Comparison of ENCODE assay signal across 17 cellular contexts in genomic region chr20:3221398-3222226, GRCh38. TPM values are rescaled to one million over a fixed set of nuclear protein-coding genes. Genes with fewer than 3 reads are reported as not detected.
DNase-seq lines count a peak whose midpoint lies in the region; ATAC-seq, FAIRE-seq and TF ChIP-seq lines count a peak whose summit lies in the region.
"Had no signal": no experiment of that assay in that cellular context is flagged by ENCODE, and none has a peak within 500 bp of the region (broad histone marks: within the 10 kb centered on the region; RNA-seq: fewer than 3 reads in every experiment).

No MANE protein-coding gene starts in this region.

- peak overlapping the region in 1 of 11 experiments; percentile 74; a peak in 4 of 22 replicates for H3K27ac ChIP-seq in BLaER1 treated with 17β-estradiol and CSF1 and Interleukin-3, amounts not matched to agents 10 nM and 100 nM
- no peak overlapping the region for H3K27ac ChIP-seq in HEK293 (ENCODE audit: extremely low read depth, low read depth, low read length)
- no peak overlapping the region for H3K27ac ChIP-seq in naive thymus-derived CD4-positive, alpha-beta T cell (ENCODE audit: low read depth, low read length)
- H3K27ac ChIP-seq in vagina = no peak overlapping the region

- no peaks in the 10 kb centered on the region for H3K27me3 Mint-ChIP-seq in endothelial cell (ENCODE audit: unreplicated experiment)
- H3K27me3 Mint-ChIP-seq in naive thymus-derived CD4-positive, alpha-beta T cell = no peaks in the 10 kb centered on the region
- no peaks in the 10 kb centered on the region for H3K27me3 Mint-ChIP-seq in activated T-cell treated with anti-CD3 and anti-CD28 coated beads, Interleukin-2, amount 50 U/mL, for 24 hours
- H3K27me3 Mint-ChIP-seq: progenitor cell of endocrine pancreas had no signal

- H3K4me2 ChIP-seq in BLaER1 treated with 17β-estradiol and CSF1 and Interleukin-3, amounts not matched to agents 10 nM and 100 nM = peak overlapping the region in 9 of 11 experiments; percentile 75 to 97 (median 91); a peak in 19 of 22 replicates

- H3K4me3 ChIP-seq in BLaER1 treated with 17β-estradiol and CSF1 and Interleukin-3, amounts not matched to agents 10 nM and 100 nM = no peak overlapping the region
- H3K4me3 ChIP-seq in HEK293 (ENCODE audit: low read depth, low read length) (no peak overlapping the region), vagina (no peak overlapping the region)
- H3K4me3 ChIP-seq in naive thymus-derived CD4-positive, alpha-beta T cell (ENCODE audit: low read length) = no peak overlapping the region

- peak overlapping the region; percentile 37 for H3K27ac Mint-ChIP-seq in endothelial cell (ENCODE audit: unreplicated experiment)
- H3K27ac Mint-ChIP-seq in naive thymus-derived CD4-positive, alpha-beta T cell = peak overlapping the region in 7 of 9 donors; percentile 7 to 65 (median 38)
- no peak overlapping the region for H3K27ac Mint-ChIP-seq in activated T-cell treated with anti-CD3 and anti-CD28 coated beads, Interleukin-2, amount 50 U/mL, for 24 hours
- H3K27ac Mint-ChIP-seq: progenitor cell of endocrine pancreas had no signal

- CTCF ChIA-PET in HEK293 (lab: Yijun Ruan, JAX) = interaction anchor here (0.6 to 6.5 kb wide), 4 partner anchors 25 to 93 kb away, joined by 6 to 70 read pairs (median 37); no protein-coding TSS in a partner anchor
- CTCF ChIA-PET in naive thymus-derived CD4-positive, alpha-beta T cell (lab: Charles Lee) = interaction anchor here (1.2 kb wide), 1 partner anchor 103 kb away, joined by 5 read pairs; no protein-coding TSS in a partner anchor

- TF ChIP-seq CTCF in HEK293 (tag by site-specific recombination; IDR thresholded peaks at IDR 0.05) = no peak
- no peak for TF ChIP-seq CTCF in endothelial cell (IDR thresholded peaks at IDR 0.05; ENCODE audit: unreplicated experiment)
- TF ChIP-seq CTCF in vagina (IDR thresholded peaks at IDR 0.05) = no peak

- H3K4me1 Mint-ChIP-seq in endothelial cell (ENCODE audit: unreplicated experiment) = peaks cover 21% of the 10 kb centered on the region
- peaks cover 0 to 31% (median 18%) of the 10 kb centered on the region in 7 donors for H3K4me1 Mint-ChIP-seq in naive thymus-derived CD4-positive, alpha-beta T cell
- H3K4me1 Mint-ChIP-seq in activated T-cell treated with anti-CD3 and anti-CD28 coated beads, Interleukin-2, amount 50 U/mL, for 24 hours (ENCODE audit: low read depth) = peaks cover 29% of the 10 kb centered on the region

- H3K36me3 ChIP-seq in BLaER1 treated with 17β-estradiol and CSF1 and Interleukin-3, amounts not matched to agents 10 nM and 100 nM = peaks cover 43 to 81% (median 68%) of the 10 kb centered on the region in 11 experiments
- peaks cover 36 to 50% of the 10 kb centered on the region in 2 experiments for H3K36me3 ChIP-seq in HEK293 (ENCODE audit: control insufficient read depth in 2 of 2, insufficient read depth in 1 of 2, low read length in 2 of 2)
- H3K36me3 ChIP-seq in naive thymus-derived CD4-positive, alpha-beta T cell (ENCODE audit: control insufficient read depth in 2 of 3, insufficient read depth in 3 of 3, low read length in 3 of 3) = peaks cover 0 to 17% (median 0%) of the 10 kb centered on the region in 3 experiments
- H3K36me3 ChIP-seq in vagina = peaks cover 0 to 37% of the 10 kb centered on the region in 2 donors

- TF ChIP-seq POLR2A in vagina (IDR thresholded peaks at IDR 0.05) = no peak

- ATAC-seq in naive thymus-derived CD4-positive, alpha-beta T cell = no peak

- no peaks in the 10 kb centered on the region for H3K9me3 Mint-ChIP-seq in endothelial cell (ENCODE audit: unreplicated experiment)
- no peaks in the 10 kb centered on the region for H3K9me3 Mint-ChIP-seq in naive thymus-derived CD4-positive, alpha-beta T cell
- H3K9me3 Mint-ChIP-seq in activated T-cell treated with anti-CD3 and anti-CD28 coated beads, Interleukin-2, amount 50 U/mL, for 24 hours = no peaks in the 10 kb centered on the region

- peaks cover 30 to 66% (median 42%) of the 10 kb centered on the region in 10 experiments for H3K4me1 ChIP-seq in BLaER1 treated with 17β-estradiol and CSF1 and Interleukin-3, amounts not matched to agents 10 nM and 100 nM
- H3K4me1 ChIP-seq in HEK293 (ENCODE audit: control insufficient read depth, insufficient read depth, low read length) (no peaks in the 10 kb centered on the region; the same call in 1 of the 2 replicates), vagina (peaks cover 9% of the 10 kb centered on the region)
- peaks cover 0 to 18% of the 10 kb centered on the region in 2 donors for H3K4me1 ChIP-seq in naive thymus-derived CD4-positive, alpha-beta T cell (ENCODE audit: control insufficient read depth in 2 of 2, insufficient read depth in 2 of 2, low read length in 2 of 2)

- POLR2A ChIA-PET in HEK293 (lab: Yijun Ruan, JAX) = no interaction called here
- POLR2A ChIA-PET in naive thymus-derived CD4-positive, alpha-beta T cell (lab: Charles Lee) = interaction anchor here (0.8 kb wide), 1 partner anchor 56 kb away, joined by 3 read pairs; no protein-coding TSS in a partner anchor

- H4K20me1 ChIP-seq in BLaER1 treated with 17β-estradiol and CSF1 and Interleukin-3, amounts not matched to agents 10 nM and 100 nM = peaks cover 0 to 60% (median 35%) of the 10 kb centered on the region in 11 experiments; a peak in 17 of 22 replicates

- FAIRE-seq in urothelium cell line (lab: Jason Lieb, UNC) = no peak

- DNase-seq in endothelial cell (ENCODE audit: low spot score) (no peak), urothelium cell line (ENCODE audit: low spot score) (no peak), dermis blood vessel endothelial cell (no peak), vagina (ENCODE audit: extremely low spot score in 2 of 2) (no peak)
- no peak for DNase-seq in naive thymus-derived CD4-positive, alpha-beta T cell
- DNase-seq in activated T-cell treated with anti-CD3 and anti-CD28 coated beads, Interleukin-2, amount 50 U/mL, for 24 hours = no peak
- DNase-seq: activated gamma-delta T cell treated with Interleukin-2 at 50 U/mL for 16 hours; AML-193; DMS79 treated with DMSO at 0.1 percent for 48 hours; hippocampal formation; NCI-H1694; NCI-H524 treated with DMSO at 0.1 percent for 48 hours; stimulated activated CD4-positive, alpha-beta T cell treated with anti-CD3 and anti-CD28 coated beads, Interleukin-15, amount 100 ng/mL, for 24 hours; WERI-Rb-1 had no signal

- H3K36me3 Mint-ChIP-seq in endothelial cell (ENCODE audit: low read depth, unreplicated experiment) = no peaks in the 10 kb centered on the region
- H3K36me3 Mint-ChIP-seq in naive thymus-derived CD4-positive, alpha-beta T cell = peaks cover 0 to 14% (median 9%) of the 10 kb centered on the region in 5 donors
- peaks cover 69% of the 10 kb centered on the region for H3K36me3 Mint-ChIP-seq in activated T-cell treated with anti-CD3 and anti-CD28 coated beads, Interleukin-2, amount 50 U/mL, for 24 hours (ENCODE audit: low read depth)

- H3K27me3 ChIP-seq in BLaER1 treated with 17β-estradiol and CSF1 and Interleukin-3, amounts not matched to agents 10 nM and 100 nM = no peaks in the 10 kb centered on the region
- H3K27me3 ChIP-seq in naive thymus-derived CD4-positive, alpha-beta T cell (ENCODE audit: control insufficient read depth in 2 of 2, insufficient read depth in 2 of 2, low read length in 2 of 2) = no peaks in the 10 kb centered on the region
- no peaks in the 10 kb centered on the region for H3K27me3 ChIP-seq in vagina

- H3K9me3 ChIP-seq in BLaER1 treated with 17β-estradiol and CSF1 and Interleukin-3, amounts not matched to agents 10 nM and 100 nM (replicated peaks in 1 of 11) = no peaks in the 10 kb centered on the region
- no peaks in the 10 kb centered on the region for H3K9me3 ChIP-seq in HEK293 (ENCODE audit: control insufficient read depth, insufficient read depth, low read depth, low read length)
- no peaks in the 10 kb centered on the region for H3K9me3 ChIP-seq in naive thymus-derived CD4-positive, alpha-beta T cell (ENCODE audit: control insufficient read depth in 2 of 3, low read length in 3 of 3)
- no peaks in the 10 kb centered on the region for H3K9me3 ChIP-seq in vagina

- intact Hi-C loops in naive thymus-derived CD4-positive, alpha-beta T cell (cut with micrococcal nuclease) = loop anchor here in 1 of 2 donors (2.0 to 5.0 kb wide), 2 partner anchors 17 to 186 kb away; partner anchors contain the start of genes DNAAF9 and SLC4A11
- intact Hi-C loops in vagina (cut with DNase I) = no loop called here

- H3K9ac ChIP-seq in BLaER1 treated with 17β-estradiol and CSF1 and Interleukin-3, amounts not matched to agents 10 nM and 100 nM = peak overlapping the region in 4 of 11 experiments; percentile 9 to 36 (median 24); a peak in 2 of 22 replicates

- H3K4me3 Mint-ChIP-seq in endothelial cell (ENCODE audit: unreplicated experiment) = peak overlapping the region; percentile 47
- H3K4me3 Mint-ChIP-seq in naive thymus-derived CD4-positive, alpha-beta T cell = no peak overlapping the region
- no peak overlapping the region for H3K4me3 Mint-ChIP-seq in activated T-cell treated with anti-CD3 and anti-CD28 coated beads, Interleukin-2, amount 50 U/mL, for 24 hours

TF ChIP-seq in HEK293, 187 proteins besides CTCF, POLR2A, EP300 and RAD21:
- TF ChIP-seq KLF1 (tag by site-specific recombination; IDR thresholded peaks at IDR 0.05) (peak; percentile 83), SP3 (tag by site-specific recombination; IDR thresholded peaks at IDR 0.05) (no peak)

RNA-seq across cellular contexts. Expression of gene ITPA, which starts 12.3 kb away (rescaled TPM):
- 45.9 TPM for total RNA-seq in endothelial cell (ENCODE audit: unreplicated experiment)
- total RNA-seq in naive thymus-derived CD4-positive, alpha-beta T cell = 10 to 100 TPM; 37.7 to 71.2 (median 43.5) TPM
- polyA plus RNA-seq in naive thymus-derived CD4-positive, alpha-beta T cell = 10 to 100 TPM; 50.1 to 62.3 TPM
- total RNA-seq in dermis blood vessel endothelial cell = 33.6 and 36.6 TPM in 2 replicates
- 52.5 TPM for total RNA-seq in vagina

RNA-seq across cellular contexts. Expression of gene DDRGK1, which starts 17.1 kb away (rescaled TPM):
- total RNA-seq in endothelial cell (ENCODE audit: unreplicated experiment) (45.3 TPM), dermis blood vessel endothelial cell (41.0 and 53.1 TPM in 2 replicates), vagina (61.4 TPM)
- total RNA-seq in naive thymus-derived CD4-positive, alpha-beta T cell = 10 to 100 TPM; 39.4 to 60.3 (median 46.6) TPM
- 10 to 100 TPM; 40.6 to 58.0 TPM for polyA plus RNA-seq in naive thymus-derived CD4-positive, alpha-beta T cell

RNA-seq across cellular contexts. Expression of gene SLC4A11, which starts 17.4 kb away (rescaled TPM):
- total RNA-seq in endothelial cell (ENCODE audit: unreplicated experiment) (30.6 TPM), dermis blood vessel endothelial cell (7.5 and 14.9 TPM in 2 replicates), vagina (4.9 TPM)
- total RNA-seq in naive thymus-derived CD4-positive, alpha-beta T cell = 1 to 10 TPM in 2 of 5 experiments, under 1 TPM in 2, not detected in 1; 0.19 to 1.5 (median 0.93) TPM
- not detected for polyA plus RNA-seq in naive thymus-derived CD4-positive, alpha-beta T cell

RNA-seq across cellular contexts. Expression of gene LZTS3, which starts 48.3 kb away (rescaled TPM):
- total RNA-seq in endothelial cell (ENCODE audit: unreplicated experiment) (6.1 TPM), dermis blood vessel endothelial cell (6.1 and 8.2 TPM in 2 replicates), vagina (12.8 TPM)
- total RNA-seq in naive thymus-derived CD4-positive, alpha-beta T cell = 10 to 100 TPM in 4 of 5 experiments, under 1 TPM in 1; 0.73 to 34.6 (median 22.0) TPM
- polyA plus RNA-seq in naive thymus-derived CD4-positive, alpha-beta T cell = 1 to 10 TPM; 4.4 to 4.8 TPM
